21 cellular contexts compared by ENCODE assay signal in genomic region chr4:169846396-169846795, GRCh38.
"Had no signal": no experiment of that assay in that cellular context is flagged by ENCODE, and none has a peak within 500 bp of the region (broad histone marks: within the 10 kb centered on the region; RNA-seq: fewer than 3 reads in every experiment).

No MANE protein-coding gene starts in this region.

- H3K27ac ChIP-seq: adrenal gland, Peyer's patch, RWPE1 had no signal

- H3K9me3 Mint-ChIP-seq: activated naive CD8-positive, alpha-beta T cell treated with anti-CD3 and anti-CD28 coated beads, Interleukin-2, amount 10 ng/mL, durations not matched to agents 7 days and 5 days; brain; T-helper 1 cell treated with Interleukin-12 subunit alpha and Interleukin-12 subunit beta and Interleukin-4 antibody, amounts not matched to agents 30 μg/mL and 1 μg/mL, for 36 hours had no signal

- H3K4me1 Mint-ChIP-seq: activated naive CD8-positive, alpha-beta T cell treated with anti-CD3 and anti-CD28 coated beads, Interleukin-2, amount 10 ng/mL, durations not matched to agents 7 days and 5 days had no signal

- H3K27me3 ChIP-seq: adrenal gland, Peyer's patch had no signal

- H3K4me3 ChIP-seq: adrenal gland, Peyer's patch had no signal

- H3K36me3 Mint-ChIP-seq: activated naive CD8-positive, alpha-beta T cell treated with anti-CD3 and anti-CD28 coated beads, Interleukin-2, amount 10 ng/mL, durations not matched to agents 7 days and 5 days; brain had no signal

- H3K4me3 Mint-ChIP-seq: activated CD8-positive, alpha-beta T cell treated with anti-CD3 and anti-CD28 coated beads, Interleukin-2, amount 10 ng/mL, durations not matched to agents 7 days and 5 days; activated naive CD8-positive, alpha-beta T cell treated with anti-CD3 and anti-CD28 coated beads, Interleukin-2, amount 10 ng/mL, durations not matched to agents 7 days and 5 days; brain; T-helper 1 cell treated with Interleukin-12 subunit alpha and Interleukin-12 subunit beta and Interleukin-4 antibody, amounts not matched to agents 30 μg/mL and 1 μg/mL, for 36 hours had no signal

- ATAC-seq: activated CD4-positive, CD25-positive, alpha-beta regulatory T cell treated with anti-CD3 and anti-CD28 coated beads, Interleukin-2, amount 50 U/mL, for 24 hours; activated CD8-positive, alpha-beta T cell treated with anti-CD3 and anti-CD28 coated beads, Interleukin-2, amount 10 ng/mL, durations not matched to agents 7 days and 5 days had no signal

- H3K4me1 ChIP-seq: adrenal gland, Peyer's patch had no signal

- DNase-seq: activated CD4-positive, alpha-beta T cell treated with anti-CD3 and anti-CD28 coated beads for 48 hours; activated CD4-positive, alpha-beta T cell treated with anti-CD3 and anti-CD28 coated beads, Interleukin-2, amount 50 U/mL, for 4 hours; activated CD8-positive, alpha-beta memory T cell treated with anti-CD3 and anti-CD28 coated beads, Interleukin-2, amount 50 U/mL, for 48 hours; activated CD8-positive, alpha-beta T cell treated with anti-CD3 and anti-CD28 coated beads, Interleukin-2, amount 10 ng/mL, durations not matched to agents 7 days and 5 days; activated naive CD4-positive, alpha-beta T cell treated with anti-CD3 and anti-CD28 coated beads, Interleukin-2, amount 50 U/mL, for 16 hours; activated naive CD8-positive, alpha-beta T cell treated with anti-CD3 and anti-CD28 coated beads, Interleukin-2, amount 10 ng/mL, durations not matched to agents 7 days and 5 days; activated T-cell treated with anti-CD3 and anti-CD28 coated beads, Interleukin-2, amount 50 U/mL, for 1 hour; adrenal gland; aorta; KG1; NCI-H1048; NCI-H146; NCI-H187 treated with DMSO at 0.1 percent for 48 hours; NCI-H2081 treated with DMSO at 0.1 percent for 48 hours; NCI-H446; Peyer's patch; Right ventricle myocardium superior had no signal

- H3K36me3 ChIP-seq: adrenal gland, Peyer's patch had no signal

- H3K9me3 ChIP-seq: adrenal gland, Peyer's patch had no signal

- H3K27ac Mint-ChIP-seq: activated CD8-positive, alpha-beta T cell treated with anti-CD3 and anti-CD28 coated beads, Interleukin-2, amount 10 ng/mL, durations not matched to agents 7 days and 5 days; activated naive CD8-positive, alpha-beta T cell treated with anti-CD3 and anti-CD28 coated beads, Interleukin-2, amount 10 ng/mL, durations not matched to agents 7 days and 5 days; brain; T-helper 1 cell treated with Interleukin-12 subunit alpha and Interleukin-12 subunit beta and Interleukin-4 antibody, amounts not matched to agents 30 μg/mL and 1 μg/mL, for 36 hours had no signal
